Comparison of ENCODE assay signal across 21 cellular contexts in the genomic region with DNA sequence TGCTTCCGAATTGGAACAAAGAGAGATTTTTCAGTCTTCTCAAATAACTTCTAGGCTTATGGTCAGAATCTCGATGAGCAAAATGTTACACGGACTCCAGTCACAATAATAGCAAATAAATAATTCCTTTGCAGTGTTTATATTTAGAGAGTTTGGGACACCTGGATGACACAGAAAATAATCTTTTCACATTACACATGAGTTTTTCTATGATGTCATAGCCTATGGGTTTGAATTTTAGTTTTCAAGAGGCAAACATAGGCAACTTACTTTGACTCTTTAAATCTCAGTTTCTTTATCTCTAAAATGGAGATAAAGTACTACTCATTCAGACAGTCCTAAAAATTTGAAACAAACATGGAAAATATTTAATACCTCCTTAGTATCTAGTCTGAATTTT.
A peak's percentile ranks its signal among the peaks of the same experiment; 100 is the strongest.
DNase-seq lines count a peak whose midpoint lies in the region; ATAC-seq and FAIRE-seq lines count a peak whose summit lies in the region.
"Had no signal": no experiment of that assay in that cellular context is flagged by ENCODE, and none has a peak within 500 bp of the region (broad histone marks: within the 10 kb centered on the region; RNA-seq: fewer than 3 reads in every experiment).

No MANE protein-coding gene starts in this region.

- H4K20me1 ChIP-seq in BLaER1, result no peaks in the 10 kb centered on the region
- no peaks in the 10 kb centered on the region for H4K20me1 ChIP-seq in BLaER1 treated with 17β-estradiol and CSF1 and Interleukin-3, amounts not matched to agents 10 nM and 100 nM

- H3K9me3 ChIP-seq in BLaER1, result no peaks in the 10 kb centered on the region
- H3K9me3 ChIP-seq in BLaER1 treated with 17β-estradiol and CSF1 and Interleukin-3, amounts not matched to agents 10 nM and 100 nM (replicated peaks in 1 of 11), result no peaks in the 10 kb centered on the region; a peak in 1 of 22 replicates
- H3K9me3 ChIP-seq: BE2C, Caco-2 had no signal

- H3K4me1 ChIP-seq in BLaER1, result peaks cover 29% of the 10 kb centered on the region
- H3K4me1 ChIP-seq in BLaER1 treated with 17β-estradiol and CSF1 and Interleukin-3, amounts not matched to agents 10 nM and 100 nM, result peaks cover 0 to 25% (median 10%) of the 10 kb centered on the region in 10 experiments; a peak in 10 of 20 replicates
- H3K4me1 ChIP-seq: BE2C, Caco-2 had no signal

- DNase-seq in activated T-cell treated with anti-CD3 and anti-CD28 coated beads, Interleukin-2, amount 50 U/mL, for 4 hours, result no peak
- DNase-seq: 8988T; ACHN; BE2C; C1 segment of cervical spinal cord; Caco-2; Calu3; CD4-positive, alpha-beta memory T cell; CD4-positive, CD25-positive, alpha-beta regulatory T cell; DMS79 treated with DMSO at 0.1 percent for 48 hours; GF-D8 had no signal

- no peaks in the 10 kb centered on the region for H3K36me3 Mint-ChIP-seq in activated T-cell treated with anti-CD3 and anti-CD28 coated beads, Interleukin-2, amount 50 U/mL, for 4 hours (ENCODE audit: insufficient read depth)
- H3K36me3 Mint-ChIP-seq: CD14-positive monocyte; CD4-positive, alpha-beta memory T cell; CD4-positive, CD25-positive, alpha-beta regulatory T cell had no signal

- no peak overlapping the region for H3K4me3 ChIP-seq in BLaER1
- H3K4me3 ChIP-seq in BLaER1 treated with 17β-estradiol and CSF1 and Interleukin-3, amounts not matched to agents 10 nM and 100 nM, result no peak overlapping the region

- no peak overlapping the region for H3K9ac ChIP-seq in BLaER1
- H3K9ac ChIP-seq in BLaER1 treated with 17β-estradiol and CSF1 and Interleukin-3, amounts not matched to agents 10 nM and 100 nM, result no peak overlapping the region

- FAIRE-seq in islet of Langerhans (lab: Jason Lieb, UNC), result peak; percentile 88
- FAIRE-seq: A204.1, D721Med, G401.6, GM12891, GM19239 had no signal

- no peaks in the 10 kb centered on the region for H3K9me3 Mint-ChIP-seq in activated T-cell treated with anti-CD3 and anti-CD28 coated beads, Interleukin-2, amount 50 U/mL, for 4 hours

- H3K36me3 ChIP-seq in BLaER1, result no peaks in the 10 kb centered on the region
- no peaks in the 10 kb centered on the region for H3K36me3 ChIP-seq in BLaER1 treated with 17β-estradiol and CSF1 and Interleukin-3, amounts not matched to agents 10 nM and 100 nM
- H3K36me3 ChIP-seq: BE2C had no signal

- no peaks in the 10 kb centered on the region for H3K4me1 Mint-ChIP-seq in activated T-cell treated with anti-CD3 and anti-CD28 coated beads, Interleukin-2, amount 50 U/mL, for 4 hours (ENCODE audit: low read depth)
- H3K4me1 Mint-ChIP-seq: CD14-positive monocyte; CD4-positive, alpha-beta memory T cell; CD4-positive, CD25-positive, alpha-beta regulatory T cell had no signal

- H3K4me3 Mint-ChIP-seq in activated T-cell treated with anti-CD3 and anti-CD28 coated beads, Interleukin-2, amount 50 U/mL, for 4 hours, result no peak overlapping the region
- H3K4me3 Mint-ChIP-seq: CD14-positive monocyte; CD4-positive, alpha-beta memory T cell; CD4-positive, CD25-positive, alpha-beta regulatory T cell had no signal

- no peak overlapping the region for H3K27ac ChIP-seq in BLaER1
- H3K27ac ChIP-seq in BLaER1 treated with 17β-estradiol and CSF1 and Interleukin-3, amounts not matched to agents 10 nM and 100 nM, result no peak overlapping the region

- no peaks in the 10 kb centered on the region for H3K27me3 ChIP-seq in BLaER1
- no peaks in the 10 kb centered on the region for H3K27me3 ChIP-seq in BLaER1 treated with 17β-estradiol and CSF1 and Interleukin-3, amounts not matched to agents 10 nM and 100 nM
- H3K27me3 ChIP-seq: BE2C had no signal

- peak overlapping the region; percentile 56 for H3K4me2 ChIP-seq in BLaER1
- H3K4me2 ChIP-seq in BLaER1 treated with 17β-estradiol and CSF1 and Interleukin-3, amounts not matched to agents 10 nM and 100 nM, result peak overlapping the region in 6 of 11 experiments; percentile 22 to 48 (median 34); a peak in 10 of 22 replicates

- ATAC-seq in HG03280 (IDR thresholded peaks at IDR 0.05; ENCODE audit: unreplicated experiment), result no peak
- no peak for ATAC-seq in activated T-cell treated with anti-CD3 and anti-CD28 coated beads, Interleukin-2, amount 50 U/mL, for 4 hours

- H3K27me3 Mint-ChIP-seq in activated T-cell treated with anti-CD3 and anti-CD28 coated beads, Interleukin-2, amount 50 U/mL, for 4 hours (ENCODE audit: low read depth), result no peaks in the 10 kb centered on the region
- H3K27me3 Mint-ChIP-seq: CD4-positive, CD25-positive, alpha-beta regulatory T cell had no signal
